12 cellular contexts compared by ENCODE assay signal in the genomic region with DNA sequence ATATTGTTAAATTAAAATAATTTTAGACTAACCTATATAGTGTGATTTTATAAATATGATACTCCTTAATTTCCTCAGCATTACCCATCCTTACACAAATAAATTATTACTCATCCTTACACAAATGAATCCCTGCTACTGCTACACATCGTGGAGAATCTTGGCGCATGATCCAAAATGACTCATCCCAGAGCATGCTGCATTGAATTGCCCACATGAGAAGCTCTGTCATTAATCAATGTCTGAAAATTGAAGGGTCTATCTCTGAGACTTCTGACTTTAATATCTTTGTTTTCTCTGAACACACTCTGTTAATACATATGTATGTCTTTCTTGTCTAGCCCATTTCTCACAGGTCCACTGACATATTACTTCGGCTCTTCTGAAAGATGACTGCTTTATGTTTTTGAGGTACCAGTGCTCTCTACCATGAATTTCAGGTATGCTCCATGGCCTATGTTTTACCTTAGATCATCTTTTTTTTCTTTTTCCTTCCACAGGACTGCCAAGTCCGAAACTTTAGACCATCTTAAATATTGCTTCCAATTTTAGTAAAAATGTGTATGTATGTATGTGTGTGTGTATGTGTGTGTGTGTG. TPM values are rescaled to one million over a fixed set of nuclear protein-coding genes. Genes with fewer than 3 reads are reported as not detected.
DNase-seq lines count a peak whose midpoint lies in the region; ATAC-seq and TF ChIP-seq lines count a peak whose summit lies in the region.
"Had no signal": no experiment of that assay in that cellular context is flagged by ENCODE, and none has a peak within 500 bp of the region (broad histone marks: within the 10 kb centered on the region; RNA-seq: fewer than 3 reads in every experiment).

No MANE protein-coding gene starts in this region.

- H3K4me3 Mint-ChIP-seq in T-helper 2 cell treated with Interferon-gamma antibody and Interleukin-4, amounts not matched to agents 5 μg/mL and 100 μg/mL, for 36 hours, result no peak overlapping the region
- H3K4me3 Mint-ChIP-seq: naive B cell had no signal

- POLR2A ChIA-PET in A673 (lab: Charles Lee; ENCODE audit: low non-redundant PET) (no interaction called here), HCT116 (lab: Charles Lee) (no interaction called here)

- TF ChIP-seq RAD21 in HCT116 (IDR thresholded peaks at IDR 0.05; ENCODE audit: low read depth), result no peak

- TF ChIP-seq POLR2A in HCT116 (IDR thresholded peaks at IDR 0.05; ENCODE audit: borderline replicate concordance, extremely low read depth, insufficient read depth, insufficient read length), result no peak

- no peaks in the 10 kb centered on the region for H3K36me3 Mint-ChIP-seq in T-helper 2 cell treated with Interferon-gamma antibody and Interleukin-4, amounts not matched to agents 5 μg/mL and 100 μg/mL, for 36 hours (ENCODE audit: low read depth)
- H3K36me3 Mint-ChIP-seq: naive B cell had no signal

- TF ChIP-seq CTCF in A673 (conservative IDR thresholded peaks at IDR 0.05; ENCODE audit: low read depth, low read length) (no peak), HCT116 (IDR thresholded peaks at IDR 0.05 in 2 of 3, conservative IDR thresholded peaks at IDR 0.05 in 1 of 3; ENCODE audit: borderline replicate concordance in 1 of 3, insufficient read depth in 1 of 3, low read depth in 2 of 3, low read length in 2 of 3) (no peak)

- no peak overlapping the region for H3K4me3 ChIP-seq in A673 (ENCODE audit: low read depth, low read length, poor library complexity, severe bottlenecking)
- no peak overlapping the region for H3K4me3 ChIP-seq in HCT116 (replicated peaks in 1 of 2; ENCODE audit: low read depth in 1 of 2, low read length in 2 of 2)

- no peaks in the 10 kb centered on the region for H3K79me2 ChIP-seq in HCT116 (ENCODE audit: insufficient read depth, low read length)

- intact Hi-C loops in A673 (cut with micrococcal nuclease; ENCODE audit: unreplicated experiment), result no loop called here
- intact Hi-C loops in HCT116 (cut with micrococcal nuclease), result no loop called here
- intact Hi-C loops in posterior cingulate gyrus (cut with DNase I), result no loop called here

- H3K27me3 ChIP-seq in A673 (replicated peaks; ENCODE audit: insufficient read depth, low read depth, low read length, poor library complexity) (no peaks in the 10 kb centered on the region), HCT116 (ENCODE audit: insufficient read depth, low read length) (no peaks in the 10 kb centered on the region)

- H3K36me3 ChIP-seq in A673 (ENCODE audit: insufficient read depth, low read length, poor library complexity, severe bottlenecking) (no peaks in the 10 kb centered on the region), HCT116 (ENCODE audit: control insufficient read depth in 1 of 2, insufficient read depth in 2 of 2, low read length in 2 of 2) (no peaks in the 10 kb centered on the region)
- H3K36me3 ChIP-seq: WERI-Rb-1 had no signal

- DNase-seq in A673 (ENCODE audit: low spot score), result peak; percentile 65
- DNase-seq in HCT116 (ENCODE audit: low read depth, low spot score), result peak; percentile 10
- peak; percentile 86 for DNase-seq in fibroblast of peridontal ligament (ENCODE audit: extremely low read depth)
- DNase-seq in posterior cingulate gyrus, result no peak
- DNase-seq in T-helper 2 cell treated with Interferon-gamma antibody and Interleukin-4, amounts not matched to agents 5 μg/mL and 100 μg/mL, for 36 hours (ENCODE audit: low spot score), result no peak
- DNase-seq: naive B cell, WERI-Rb-1 had no signal

- peak overlapping the region; percentile 78 for H2AFZ ChIP-seq in HCT116 (ENCODE audit: low read depth, low read length, poor library complexity, severe bottlenecking)

- no peaks in the 10 kb centered on the region for H3K9me2 ChIP-seq in HCT116 (ENCODE audit: insufficient read depth)

- no peak overlapping the region for H3K27ac ChIP-seq in A673 (ENCODE audit: low read depth, low read length, poor library complexity, severe bottlenecking)
- no peak overlapping the region for H3K27ac ChIP-seq in HCT116 (ENCODE audit: low read depth, low read length)
- H3K27ac ChIP-seq: C4-2B, WERI-Rb-1 had no signal

- H3K4me1 Mint-ChIP-seq in T-helper 2 cell treated with Interferon-gamma antibody and Interleukin-4, amounts not matched to agents 5 μg/mL and 100 μg/mL, for 36 hours (ENCODE audit: low read depth), result no peaks in the 10 kb centered on the region
- H3K4me1 Mint-ChIP-seq: naive B cell had no signal

- no peaks in the 10 kb centered on the region for H3K27me3 Mint-ChIP-seq in T-helper 2 cell treated with Interferon-gamma antibody and Interleukin-4, amounts not matched to agents 5 μg/mL and 100 μg/mL, for 36 hours (ENCODE audit: low read depth)
- H3K27me3 Mint-ChIP-seq: naive B cell had no signal

- peak; percentile 66 for ATAC-seq in HCT116
- peak; percentile 98 for ATAC-seq in SK-N-SH treated with all-trans-retinoic acid at 6 μM for 48 hours
- ATAC-seq in HG02588 (IDR thresholded peaks at IDR 0.05; ENCODE audit: unreplicated experiment), result no peak
- no peak for ATAC-seq in GM21528 (IDR thresholded peaks at IDR 0.05; ENCODE audit: low FRiP score, unreplicated experiment)

- no peaks in the 10 kb centered on the region for H3K9me3 Mint-ChIP-seq in T-helper 2 cell treated with Interferon-gamma antibody and Interleukin-4, amounts not matched to agents 5 μg/mL and 100 μg/mL, for 36 hours
- H3K9me3 Mint-ChIP-seq: naive B cell had no signal

- H3K27ac Mint-ChIP-seq in T-helper 2 cell treated with Interferon-gamma antibody and Interleukin-4, amounts not matched to agents 5 μg/mL and 100 μg/mL, for 36 hours, result no peak overlapping the region
- H3K27ac Mint-ChIP-seq: naive B cell had no signal

- 0 out of 2 replicates have a peak overlapping the region, but pooled peaks have one; percentile 12 for H3K4me2 ChIP-seq in HCT116 (ENCODE audit: low read length)

- H3K9me3 ChIP-seq in A673 (ENCODE audit: low read depth, low read length, poor library complexity, severe bottlenecking), result no peaks in the 10 kb centered on the region
- no peaks in the 10 kb centered on the region for H3K9me3 ChIP-seq in HCT116 (ENCODE audit: control insufficient read depth in 1 of 2, insufficient read depth in 1 of 2, low read depth in 1 of 2, low read length in 2 of 2)

- no peak overlapping the region for H3K9ac ChIP-seq in HCT116 (ENCODE audit: low read length)

- RAD21 ChIA-PET in HCT116 (lab: Charles Lee; ENCODE audit: low non-redundant PET in 1 of 2, low total read pairs in 2 of 2, uncharacterized antibody in 2 of 2, unreplicated experiment in 2 of 2), result no interaction called here

- BruUV-seq in A673 (replicated peaks; lab: Mats Ljungman, UMichigan) (no TSS peak), HCT116 (replicated peaks; lab: Mats Ljungman, UMichigan) (no TSS peak)

- H3K4me1 ChIP-seq in A673 (ENCODE audit: insufficient read depth, low read length, poor library complexity, severe bottlenecking), result no peaks in the 10 kb centered on the region
- peaks cover 0 to 5% of the 10 kb centered on the region in 2 experiments; a peak in 2 of 4 replicates for H3K4me1 ChIP-seq in HCT116 (ENCODE audit: control insufficient read depth in 1 of 2, insufficient read depth in 2 of 2, low read length in 2 of 2)

- CTCF ChIA-PET in A673 (lab: Charles Lee), result interaction anchor here (0.6 kb wide), 1 partner anchor 62 kb away, joined by 3 read pairs; no protein-coding TSS in a partner anchor
- CTCF ChIA-PET in HCT116 (lab: Charles Lee), result no interaction called here

- no peaks in the 10 kb centered on the region for H4K20me1 ChIP-seq in HCT116 (ENCODE audit: insufficient read depth)

TF ChIP-seq in HCT116, 20 proteins besides CTCF, POLR2A, EP300 and RAD21 (continues in another document):
- TF ChIP-seq YY1 (IDR thresholded peaks at IDR 0.05; ENCODE audit: extremely low read depth, insufficient replicate concordance, low read depth, low read length), result no peak
- TF ChIP-seq EGR1 (IDR thresholded peaks at IDR 0.05; ENCODE audit: low read depth), result no peak
- no peak for TF ChIP-seq CBX3 (IDR thresholded peaks at IDR 0.05; ENCODE audit: low read depth)
- TF ChIP-seq, protein P1, sequence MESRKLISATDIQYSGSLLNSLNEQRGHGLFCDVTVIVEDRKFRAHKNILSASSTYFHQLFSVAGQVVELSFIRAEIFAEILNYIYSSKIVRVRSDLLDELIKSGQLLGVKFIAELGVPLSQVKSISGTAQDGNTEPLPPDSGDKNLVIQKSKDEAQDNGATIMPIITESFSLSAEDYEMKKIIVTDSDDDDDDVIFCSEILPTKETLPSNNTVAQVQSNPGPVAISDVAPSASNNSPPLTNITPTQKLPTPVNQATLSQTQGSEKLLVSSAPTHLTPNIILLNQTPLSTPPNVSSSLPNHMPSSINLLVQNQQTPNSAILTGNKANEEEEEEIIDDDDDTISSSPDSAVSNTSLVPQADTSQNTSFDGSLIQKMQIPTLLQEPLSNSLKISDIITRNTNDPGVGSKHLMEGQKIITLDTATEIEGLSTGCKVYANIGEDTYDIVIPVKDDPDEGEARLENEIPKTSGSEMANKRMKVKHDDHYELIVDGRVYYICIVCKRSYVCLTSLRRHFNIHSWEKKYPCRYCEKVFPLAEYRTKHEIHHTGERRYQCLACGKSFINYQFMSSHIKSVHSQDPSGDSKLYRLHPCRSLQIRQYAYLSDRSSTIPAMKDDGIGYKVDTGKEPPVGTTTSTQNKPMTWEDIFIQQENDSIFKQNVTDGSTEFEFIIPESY (IDR thresholded peaks at IDR 0.05; ENCODE audit: extremely low read depth, insufficient replicate concordance, low read length), result no peak

TF ChIP-seq in SK-N-SH treated with all-trans-retinoic acid at 6 μM for 48 hours, 23 proteins besides CTCF, POLR2A, EP300 and RAD21:
- TF ChIP-seq ZNF8 (CRISPR knock-in tag; IDR thresholded peaks at IDR 0.05) (no peak), ARNTL (CRISPR knock-in tag; IDR thresholded peaks at IDR 0.05; ENCODE audit: borderline replicate concordance, low read depth) (no peak), ISL1 (CRISPR knock-in tag; IDR thresholded peaks at IDR 0.05) (peak; percentile 33)
TF ChIP-seq in SK-N-SH treated with all-trans-retinoic acid at 6 μM for 48 hours: peak in this region for 1.

RNA-seq across cellular contexts. Expression of a gene that starts 15.7 kb away (rescaled TPM):
- total RNA-seq in A673 (2021) (not detected in 2 replicates), HCT116 (2021; ENCODE audit: unreplicated experiment) (not detected)
- not detected in 2 replicates for polyA plus RNA-seq in HCT116 (2012)
- total RNA-seq: chondrocyte had no signal

RNA-seq across cellular contexts. Expression of a gene that starts 44.9 kb away (rescaled TPM):
- total RNA-seq in A673 (2021) (37.0 and 40.9 TPM in 2 replicates), HCT116 (2021; ENCODE audit: unreplicated experiment) (21.0 TPM)
- 16.2 and 16.4 TPM in 2 replicates for polyA plus RNA-seq in HCT116 (2012)

Comparison
In these comparisons a context has a peak if more than half of its experiments do, and no peak if none do; other contexts are left out.
1. DNase-seq: peak in A673 (single experiment), HCT116 (single experiment) and fibroblast of peridontal ligament (single experiment); none in posterior cingulate gyrus (0 of 10) and T-helper 2 cell treated with Interferon-gamma antibody and Interleukin-4, amounts not matched to agents 5 μg/mL and 100 μg/mL, for 36 hours (single experiment).
2. ATAC-seq: peak in HCT116 (single experiment) and SK-N-SH treated with all-trans-retinoic acid at 6 μM for 48 hours (single experiment); none in HG02588 (single experiment) and GM21528 (single experiment).